21 cellular contexts compared by ENCODE assay signal in the genomic region with DNA sequence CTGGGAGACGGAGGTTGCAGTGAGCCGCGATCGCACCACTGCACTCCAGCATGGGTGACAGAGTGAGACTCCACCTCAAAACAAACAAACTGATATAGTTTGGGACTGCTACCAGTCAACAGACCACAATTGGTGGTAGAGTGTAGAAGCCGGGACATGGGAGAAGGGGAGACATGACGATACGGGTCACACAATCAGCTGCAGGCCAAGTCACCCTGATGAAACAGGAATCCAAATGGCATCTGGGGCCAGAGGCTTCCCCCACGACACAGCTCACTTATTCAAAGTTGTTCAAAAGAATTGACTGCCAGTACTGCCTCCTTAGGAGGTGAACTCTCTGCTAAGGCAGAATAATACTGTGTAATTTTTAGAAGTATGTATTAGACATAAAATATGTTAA. TPM values are rescaled to one million over a fixed set of nuclear protein-coding genes. Genes with fewer than 3 reads are reported as not detected.
DNase-seq lines count a peak whose midpoint lies in the region; ATAC-seq, FAIRE-seq and TF ChIP-seq lines count a peak whose summit lies in the region.
"Had no signal": no experiment of that assay in that cellular context is flagged by ENCODE, and none has a peak within 500 bp of the region (broad histone marks: within the 10 kb centered on the region; RNA-seq: fewer than 3 reads in every experiment).

No MANE protein-coding gene starts in this region.

- H3K36me3 ChIP-seq in K562 (ENCODE audit: control insufficient read depth, insufficient read depth, low read length): peaks cover 6% of the 10 kb centered on the region; the same call in 1 of the 3 replicates

- H3K4me1 ChIP-seq in A549 (peaks cover 8% of the 10 kb centered on the region; the same call in 2 of the 3 replicates), K562 (replicated peaks in 1 of 2; ENCODE audit: control insufficient read depth in 2 of 2, insufficient read depth in 2 of 2, low read length in 2 of 2) (no peaks in the 10 kb centered on the region; a peak in 1 of 5 replicates)
- H3K4me1 ChIP-seq: BE2C had no signal

- ATAC-seq in A549 (no peak; a peak in 1 of 6 replicates), K562 (no peak)
- ATAC-seq in activated CD4-positive, alpha-beta T cell treated with anti-CD3 and anti-CD28 coated beads for 36 hours: no peak
- ATAC-seq: Right ventricle myocardium inferior had no signal

- H3K9ac ChIP-seq in K562 (ENCODE audit: insufficient read depth in 1 of 2, low read depth in 2 of 2, low read length in 2 of 2): no peak overlapping the region

- H3K4me1 Mint-ChIP-seq in T-helper 2 cell treated with Interferon-gamma antibody and Interleukin-4, amounts not matched to agents 5 μg/mL and 100 μg/mL, for 36 hours (ENCODE audit: low read depth): peaks cover 2% of the 10 kb centered on the region
- peaks cover 3% of the 10 kb centered on the region for H3K4me1 Mint-ChIP-seq in activated CD4-positive, alpha-beta T cell treated with anti-CD3 and anti-CD28 coated beads for 36 hours

- no peak overlapping the region for H2AFZ ChIP-seq in K562 (ENCODE audit: low read depth, low read length)

- TF ChIP-seq POLR2A in A549 (IDR thresholded peaks at IDR 0.05; ENCODE audit: low read length): no peak
- peak; percentile 41 for TF ChIP-seq POLR2A in K562 (conservative IDR thresholded peaks at IDR 0.05)

- peak overlapping the region; percentile 43 for H3K27ac Mint-ChIP-seq in T-helper 2 cell treated with Interferon-gamma antibody and Interleukin-4, amounts not matched to agents 5 μg/mL and 100 μg/mL, for 36 hours
- H3K27ac Mint-ChIP-seq in activated CD4-positive, alpha-beta T cell treated with anti-CD3 and anti-CD28 coated beads for 36 hours: no peak overlapping the region
- H3K27ac Mint-ChIP-seq: CD4-positive, CD25-positive, alpha-beta regulatory T cell had no signal

- peaks cover under 1% of the 10 kb centered on the region for H3K27me3 Mint-ChIP-seq in T-helper 2 cell treated with Interferon-gamma antibody and Interleukin-4, amounts not matched to agents 5 μg/mL and 100 μg/mL, for 36 hours (ENCODE audit: low read depth)
- H3K27me3 Mint-ChIP-seq in activated CD4-positive, alpha-beta T cell treated with anti-CD3 and anti-CD28 coated beads for 36 hours: no peaks in the 10 kb centered on the region
- H3K27me3 Mint-ChIP-seq: CD4-positive, CD25-positive, alpha-beta regulatory T cell had no signal

- TF ChIP-seq CTCF in A549 (IDR thresholded peaks at IDR 0.05) (no peak), K562 (IDR thresholded peaks at IDR 0.05 in 2 of 3, conservative IDR thresholded peaks at IDR 0.05 in 1 of 3; ENCODE audit: insufficient read depth in 2 of 3, low read depth in 1 of 3, low read length in 3 of 3) (no peak)

- no TSS peak for BruUV-seq in K562 (replicated peaks; lab: Mats Ljungman, UMichigan)

- H3K4me3 Mint-ChIP-seq in T-helper 2 cell treated with Interferon-gamma antibody and Interleukin-4, amounts not matched to agents 5 μg/mL and 100 μg/mL, for 36 hours: no peak overlapping the region
- H3K4me3 Mint-ChIP-seq in activated CD4-positive, alpha-beta T cell treated with anti-CD3 and anti-CD28 coated beads for 36 hours: no peak overlapping the region
- H3K4me3 Mint-ChIP-seq: CD4-positive, CD25-positive, alpha-beta regulatory T cell had no signal

- H3K79me2 ChIP-seq in K562 (ENCODE audit: control insufficient read depth, insufficient read depth, low read length): no peaks in the 10 kb centered on the region

- H3K9me1 ChIP-seq in K562 (ENCODE audit: control insufficient read depth, insufficient read depth, low read length): no peaks in the 10 kb centered on the region

- peaks cover 61% of the 10 kb centered on the region for H3K36me3 Mint-ChIP-seq in T-helper 2 cell treated with Interferon-gamma antibody and Interleukin-4, amounts not matched to agents 5 μg/mL and 100 μg/mL, for 36 hours (ENCODE audit: low read depth)
- H3K36me3 Mint-ChIP-seq in activated CD4-positive, alpha-beta T cell treated with anti-CD3 and anti-CD28 coated beads for 36 hours (ENCODE audit: low read depth): peaks cover 38% of the 10 kb centered on the region

- CTCF ChIA-PET in A549 (lab: Yijun Ruan, JAX): no interaction called here
- CTCF ChIA-PET in K562 (lab: Yijun Ruan, JAX; ENCODE audit: low intra/inter-chr PET ratio): no interaction called here
- CTCF ChIA-PET in activated CD4-positive, alpha-beta T cell treated with anti-CD3 and anti-CD28 coated beads for 36 hours (lab: Charles Lee): interaction anchor here (0.6 kb wide), 1 partner anchor 251 kb away, joined by 3 read pairs; no protein-coding TSS in a partner anchor

- H3K9me3 Mint-ChIP-seq in T-helper 2 cell treated with Interferon-gamma antibody and Interleukin-4, amounts not matched to agents 5 μg/mL and 100 μg/mL, for 36 hours: peaks cover 36% of the 10 kb centered on the region
- H3K9me3 Mint-ChIP-seq in activated CD4-positive, alpha-beta T cell treated with anti-CD3 and anti-CD28 coated beads for 36 hours (ENCODE audit: low read depth): peaks cover 22% of the 10 kb centered on the region

- H3K27me3 ChIP-seq in K562 (ENCODE audit: control insufficient read depth in 2 of 2, insufficient read depth in 2 of 2, low read length in 2 of 2): no peaks in the 10 kb centered on the region
- H3K27me3 ChIP-seq: BE2C, SJSA1 had no signal

- FAIRE-seq in A549 (lab: Jason Lieb, UNC) (no peak), K562 (lab: Jason Lieb, UNC) (no peak), HTR-8/SVneo (lab: Jason Lieb, UNC) (no peak)
- FAIRE-seq: G401.6, RCC 7860 had no signal

- H3K9me3 ChIP-seq in A549 (peaks cover 4% of the 10 kb centered on the region; the same call in 2 of the 3 replicates), K562 (replicated peaks; ENCODE audit: control insufficient read depth, insufficient read depth, low read depth, low read length) (peaks cover 7% of the 10 kb centered on the region; the same call in 1 of the 2 replicates)

- no peak for DNase-seq in T-helper 2 cell treated with Interferon-gamma antibody and Interleukin-4, amounts not matched to agents 5 μg/mL and 100 μg/mL, for 36 hours (ENCODE audit: low spot score)
- no peak for DNase-seq in T-helper 2 cell
- DNase-seq in A549 (ENCODE audit: low read depth in 1 of 2, low spot score in 1 of 2): no peak
- DNase-seq in K562 (ENCODE audit: extremely low read depth in 1 of 4, low spot score in 3 of 4): no peak
- DNase-seq in HTR-8/SVneo (ENCODE audit: insufficient read length, low spot score): no peak
- DNase-seq in activated CD4-positive, alpha-beta T cell treated with anti-CD3 and anti-CD28 coated beads for 36 hours: no peak
- DNase-seq in NOMO-1 (lab: John Stamatoyannopoulos, UW; ENCODE audit: unreplicated experiment in 2 of 2): no peak
- DNase-seq: BE2C; CD4-positive, CD25-positive, alpha-beta regulatory T cell; H7; KBM-7; MM.1S; NCI-H1092; NCI-H1436; NCI-H1930; NK-92 treated with Interleukin-12 subunit alpha and Interleukin-12 subunit beta, amount 100 ng/mL, for 24 hours had no signal

- no peak overlapping the region for H3K4me2 ChIP-seq in A549
- H3K4me2 ChIP-seq in K562 (ENCODE audit: insufficient read depth, low read length): no peak overlapping the region

- H4K20me1 ChIP-seq in K562 (replicated peaks; ENCODE audit: control insufficient read depth, insufficient read depth, low read length): no peaks in the 10 kb centered on the region

- intact Hi-C loops in K562 (cut with micrococcal nuclease): no loop called here
- intact Hi-C loops in activated CD4-positive, alpha-beta T cell treated with anti-CD3 and anti-CD28 coated beads for 36 hours (cut with DNase I, micrococcal nuclease): no loop called here

- TF ChIP-seq EP300 in A549 (IDR thresholded peaks at IDR 0.05) (no peak), K562 (IDR thresholded peaks at IDR 0.05; ENCODE audit: low read length) (no peak)

- POLR2A ChIA-PET in A549 (lab: Yijun Ruan, JAX) (no interaction called here), K562 (lab: Yijun Ruan, JAX) (interaction anchor here (0.8 to 2.0 kb wide), 3 partner anchors 12 to 28 kb away, joined by 3 to 8 read pairs (median 7); a partner anchor contains a TSS)
- POLR2A ChIA-PET in activated CD4-positive, alpha-beta T cell treated with anti-CD3 and anti-CD28 coated beads for 36 hours (lab: Charles Lee): interaction anchor here (0.6 kb wide), 1 partner anchor 59 kb away, joined by 4 read pairs; no protein-coding TSS in a partner anchor

- 93% methylated on average over 8 of the region's 8 CpGs for WGBS in A549 (ENCODE audit: missing lambda C conversion rate)
- 76% methylated on average over 8 of the region's 8 CpGs for WGBS in K562 (ENCODE audit: insufficient coverage, low coverage, missing lambda C conversion rate)

- no peak overlapping the region for H3K27ac ChIP-seq in A549
- no peak overlapping the region for H3K27ac ChIP-seq in K562 (ENCODE audit: extremely low read depth, low read depth, low read length)
- H3K27ac ChIP-seq: SJSA1 had no signal

- H3K4me3 ChIP-seq in A549 (no peak overlapping the region), K562 (no peak overlapping the region)
- H3K4me3 ChIP-seq: SJSA1 had no signal

- in situ Hi-C loops in K562 (cut with MboI): no loop called here

- TF ChIP-seq RAD21 in A549 (conservative IDR thresholded peaks at IDR 0.05 in 1 of 2, IDR thresholded peaks at IDR 0.05 in 1 of 2): no peak
- TF ChIP-seq RAD21 in K562 (CRISPR knock-in tag; conservative IDR thresholded peaks at IDR 0.05 in 1 of 2, IDR thresholded peaks at IDR 0.05 in 1 of 2): no peak

RNA-seq across cellular contexts. Expression of a gene that starts 27.5 kb away (rescaled TPM):
- polyA plus RNA-seq in A549 (2011; rRNA removed) (106 and 147 TPM in 2 replicates), A549 (2017; fragmentation: RNase III; extraction: RNeasy Plus Mini Kit Qiagen cat#74134 plus additional on column Dnase treatment) (82.3 to 89.2 TPM (median 83.6 TPM) in 3 replicates), K562 (2011; rRNA removed) (60.6 and 88.0 TPM in 2 replicates), K562 (2014; fragmentation: Illumina TruSeq; extraction: Trizol) (91.7 and 109 TPM in 2 replicates), K562 (2014; fragmentation: Nextera tagmentation; extraction: Ambion mirVana) (10 to 100 TPM; 82.1 to 85.6 TPM), K562 (2014; rRNA removed) (57.4 and 60.0 TPM in 2 replicates)
- 21.5 and 23.1 TPM in 2 replicates for polyA plus RNA-seq in A549 (2012; cell fraction: cytosol; rRNA removed)
- polyA plus RNA-seq in A549 (2012; cell fraction: nucleus; rRNA removed): 5.9 and 10.0 TPM in 2 replicates
- polyA minus RNA-seq in A549 (2011; rRNA and poly(A)+ RNA removed): 42.2 and 46.0 TPM in 2 replicates
- polyA plus RNA-seq in PFSK-1 (2012; ENCODE audit: insufficient read length, low read depth): 20.8 TPM
- 57.6 and 170 TPM in 2 replicates for total RNA-seq in K562 (2011; cell fraction: chromatin; rRNA removed; ENCODE audit: low replicate concordance)
- total RNA-seq in K562 (2011; cell fraction: nucleolus; rRNA removed): 35.2 and 38.2 TPM in 2 replicates
- total RNA-seq in K562 (2011; cell fraction: nucleoplasm; rRNA removed): 79.6 and 136 TPM in 2 replicates
- total RNA-seq in K562 (2014; rRNA removed) (69.7 and 69.8 TPM in 2 replicates), K562 (2014; rRNA removed; fragmentation: Illumina TruSeq; extraction: Trizol) (151 and 159 TPM in 2 replicates), K562 (2015; rRNA removed; fragmentation: Illumina TruSeq; extraction: Trizol) (131 and 142 TPM in 2 replicates), K562 (2021) (84.1 and 89.4 TPM in 2 replicates)
- polyA plus RNA-seq in K562 (2011; cell fraction: cytosol; rRNA removed): 15.3 and 33.6 TPM in 2 replicates
- 26.7 and 40.6 TPM in 2 replicates for polyA plus RNA-seq in K562 (2011; cell fraction: nucleus; rRNA removed)
- polyA plus RNA-seq in K562 (2012): 43.8 and 61.9 TPM in 2 replicates
- 135 and 160 TPM in 2 replicates for polyA minus RNA-seq in K562 (2011; rRNA and poly(A)+ RNA removed)
- 38.9 and 71.3 TPM in 2 replicates for polyA minus RNA-seq in K562 (2011; cell fraction: cytosol; rRNA and poly(A)+ RNA removed)
- polyA minus RNA-seq in K562 (2011; cell fraction: nucleus; rRNA and poly(A)+ RNA removed): 38.1 and 58.3 TPM in 2 replicates
- 100 to 1,000 TPM in 1 of 2 experiments, 10 to 100 TPM in 1; 90.5 to 127 TPM for total RNA-seq in activated CD4-positive, alpha-beta T cell treated with anti-CD3 and anti-CD28 coated beads for 36 hours

RNA-seq across cellular contexts. Expression of a gene that starts 56.4 kb away (rescaled TPM):
- polyA plus RNA-seq in A549 (2011; rRNA removed): 59.9 and 105 TPM in 2 replicates
- polyA plus RNA-seq in A549 (2012; cell fraction: cytosol; rRNA removed): 22.5 and 34.3 TPM in 2 replicates
- 3.9 and 9.3 TPM in 2 replicates for polyA plus RNA-seq in A549 (2012; cell fraction: nucleus; rRNA removed)
- 105 to 112 TPM (median 110 TPM) in 3 replicates for polyA plus RNA-seq in A549 (2017; fragmentation: RNase III; extraction: RNeasy Plus Mini Kit Qiagen cat#74134 plus additional on column Dnase treatment)
- 5.4 and 7.6 TPM in 2 replicates for polyA minus RNA-seq in A549 (2011; rRNA and poly(A)+ RNA removed)
- polyA plus RNA-seq in PFSK-1 (2012; ENCODE audit: insufficient read length, low read depth): 57.8 TPM
- 3.0 and 10.3 TPM in 2 replicates for total RNA-seq in K562 (2011; cell fraction: chromatin; rRNA removed; ENCODE audit: low replicate concordance)
- total RNA-seq in K562 (2011; cell fraction: nucleolus; rRNA removed): 1.6 and 4.5 TPM in 2 replicates
- 5.8 and 6.9 TPM in 2 replicates for total RNA-seq in K562 (2011; cell fraction: nucleoplasm; rRNA removed)
- total RNA-seq in K562 (2014; rRNA removed): 85.0 and 105 TPM in 2 replicates
- total RNA-seq in K562 (2014; rRNA removed; fragmentation: Illumina TruSeq; extraction: Trizol): 121 and 143 TPM in 2 replicates
- total RNA-seq in K562 (2015; rRNA removed; fragmentation: Illumina TruSeq; extraction: Trizol): 123 and 138 TPM in 2 replicates
- 94.0 and 96.2 TPM in 2 replicates for total RNA-seq in K562 (2021)
- 22.6 and 37.6 TPM in 2 replicates for polyA plus RNA-seq in K562 (2011; rRNA removed)
- 2.8 and 9.5 TPM in 2 replicates for polyA plus RNA-seq in K562 (2011; cell fraction: cytosol; rRNA removed)
- polyA plus RNA-seq in K562 (2011; cell fraction: nucleus; rRNA removed): 4.3 and 5.7 TPM in 2 replicates
- polyA plus RNA-seq in K562 (2012): 57.5 and 151 TPM in 2 replicates
- polyA plus RNA-seq in K562 (2014; fragmentation: Illumina TruSeq; extraction: Trizol): 128 and 140 TPM in 2 replicates
- polyA plus RNA-seq in K562 (2014; fragmentation: Nextera tagmentation; extraction: Ambion mirVana): 100 to 1,000 TPM; 105 to 127 TPM
- 86.3 and 111 TPM in 2 replicates for polyA plus RNA-seq in K562 (2014; rRNA removed)
- polyA minus RNA-seq in K562 (2011; rRNA and poly(A)+ RNA removed): 27.7 and 28.1 TPM in 2 replicates
- polyA minus RNA-seq in K562 (2011; cell fraction: cytosol; rRNA and poly(A)+ RNA removed): 12.7 and 16.0 TPM in 2 replicates
- polyA minus RNA-seq in K562 (2011; cell fraction: nucleus; rRNA and poly(A)+ RNA removed): 2.6 and 4.7 TPM in 2 replicates
- total RNA-seq in activated CD4-positive, alpha-beta T cell treated with anti-CD3 and anti-CD28 coated beads for 36 hours: 100 to 1,000 TPM in 1 of 2 experiments, 10 to 100 TPM in 1; 93.0 to 106 TPM
